1 cellular context compared by ENCODE assay signal in the genomic region with DNA sequence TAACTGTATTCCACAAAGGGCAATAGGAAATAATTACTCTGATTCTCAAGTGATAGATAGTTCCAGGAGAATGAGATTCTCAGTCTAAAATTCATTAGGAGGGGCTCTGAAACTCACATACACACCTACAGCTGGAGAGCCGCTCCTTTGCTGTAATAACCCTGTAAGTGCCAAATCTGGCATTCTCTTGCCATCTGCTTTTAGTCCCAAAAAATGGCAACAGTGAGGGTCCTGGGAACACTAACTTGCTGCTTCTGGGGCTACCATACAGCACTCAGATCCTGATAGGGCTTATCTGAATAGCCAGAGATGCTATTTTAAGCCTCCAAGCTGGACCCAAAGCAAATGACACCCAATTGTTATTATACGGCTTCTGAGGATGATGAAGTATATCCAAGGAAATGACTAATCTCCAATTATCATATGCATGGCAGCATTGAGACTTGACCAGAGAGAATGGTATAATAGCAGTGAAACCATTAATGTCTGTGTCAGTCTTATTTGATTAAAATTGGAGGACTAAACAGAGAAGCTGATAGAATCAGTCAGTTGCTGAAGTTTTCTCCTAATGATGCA.
TF ChIP-seq lines count a peak whose summit lies in the region.

No MANE protein-coding gene starts in this region.

TF ChIP-seq in HCT116, 20 proteins besides CTCF, POLR2A, EP300 and RAD21 (continued from another document):
- TF ChIP-seq, protein P1, sequence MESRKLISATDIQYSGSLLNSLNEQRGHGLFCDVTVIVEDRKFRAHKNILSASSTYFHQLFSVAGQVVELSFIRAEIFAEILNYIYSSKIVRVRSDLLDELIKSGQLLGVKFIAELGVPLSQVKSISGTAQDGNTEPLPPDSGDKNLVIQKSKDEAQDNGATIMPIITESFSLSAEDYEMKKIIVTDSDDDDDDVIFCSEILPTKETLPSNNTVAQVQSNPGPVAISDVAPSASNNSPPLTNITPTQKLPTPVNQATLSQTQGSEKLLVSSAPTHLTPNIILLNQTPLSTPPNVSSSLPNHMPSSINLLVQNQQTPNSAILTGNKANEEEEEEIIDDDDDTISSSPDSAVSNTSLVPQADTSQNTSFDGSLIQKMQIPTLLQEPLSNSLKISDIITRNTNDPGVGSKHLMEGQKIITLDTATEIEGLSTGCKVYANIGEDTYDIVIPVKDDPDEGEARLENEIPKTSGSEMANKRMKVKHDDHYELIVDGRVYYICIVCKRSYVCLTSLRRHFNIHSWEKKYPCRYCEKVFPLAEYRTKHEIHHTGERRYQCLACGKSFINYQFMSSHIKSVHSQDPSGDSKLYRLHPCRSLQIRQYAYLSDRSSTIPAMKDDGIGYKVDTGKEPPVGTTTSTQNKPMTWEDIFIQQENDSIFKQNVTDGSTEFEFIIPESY (IDR thresholded peaks at IDR 0.05; ENCODE audit: extremely low read depth, insufficient replicate concordance, low read length), result no peak
